9 cellular contexts compared by ENCODE assay signal in the genomic region with DNA sequence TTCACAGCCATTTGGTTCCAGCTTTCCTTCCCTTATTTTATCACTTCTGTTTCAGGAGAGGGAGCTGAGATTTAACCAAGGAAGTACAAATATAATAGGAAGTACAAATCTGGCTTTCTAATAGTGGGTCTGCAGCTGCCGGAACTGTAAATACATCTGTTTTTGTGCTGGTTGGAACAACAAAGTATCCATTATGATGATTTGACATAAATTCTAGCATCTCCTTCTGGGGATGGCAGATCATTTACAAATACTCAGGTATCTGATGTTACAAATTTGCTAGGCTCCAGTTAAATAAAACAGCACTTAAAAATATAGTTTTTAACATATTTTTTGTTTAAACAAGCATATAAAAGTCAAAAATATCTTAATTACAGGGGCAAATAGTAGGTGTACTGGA.
"Had no signal": no experiment of that assay in that cellular context is flagged by ENCODE, and none has a peak within 500 bp of the region (broad histone marks: within the 10 kb centered on the region; RNA-seq: fewer than 3 reads in every experiment).

No MANE protein-coding gene starts in this region.

- H2AFZ ChIP-seq: GM23248 had no signal

- H3K4me1 ChIP-seq: HAP-1 had no signal

- H3K27ac ChIP-seq: GM23248 had no signal

- DNase-seq: GM23248, GOT3, H7, HFFc6, KG1 had no signal

- H3K9ac ChIP-seq: GM23248 had no signal

- FAIRE-seq: HTR-8/SVneo, K562 had no signal

- H3K9me3 ChIP-seq: HAP-1 had no signal

- ATAC-seq: HCT116, K562 had no signal

- H3K4me3 ChIP-seq: GM23248, HAP-1, K562 had no signal

- H3K36me3 ChIP-seq: HAP-1 had no signal
